14 cellular contexts compared by ENCODE assay signal in genomic region chr20:53599378-53599777, GRCh38. TPM values are rescaled to one million over a fixed set of nuclear protein-coding genes. Genes with fewer than 3 reads are reported as not detected.
DNase-seq lines count a peak whose midpoint lies in the region; ATAC-seq, FAIRE-seq and TF ChIP-seq lines count a peak whose summit lies in the region.
"Had no signal": no experiment of that assay in that cellular context is flagged by ENCODE, and none has a peak within 500 bp of the region (broad histone marks: within the 10 kb centered on the region; RNA-seq: fewer than 3 reads in every experiment).

No MANE protein-coding gene starts in this region.

- no peak for TF ChIP-seq CTCF in CD14-positive monocyte (IDR thresholded peaks at IDR 0.05)
- no peak for TF ChIP-seq CTCF in vagina (IDR thresholded peaks at IDR 0.05)

- H3K4me1 Mint-ChIP-seq in CD14-positive monocyte: peaks cover 54% of the 10 kb centered on the region
- H3K4me1 Mint-ChIP-seq in activated CD8-positive, alpha-beta memory T cell treated with anti-CD3 and anti-CD28 coated beads, Interleukin-2, amount 10 ng/mL, durations not matched to agents 7 days and 5 days: peaks cover 50% of the 10 kb centered on the region
- peaks cover 23 to 51% (median 38%) of the 10 kb centered on the region in 3 donors for H3K4me1 Mint-ChIP-seq in naive B cell

- H3K36me3 Mint-ChIP-seq in CD14-positive monocyte (no peaks in the 10 kb centered on the region), naive B cell (no peaks in the 10 kb centered on the region)
- peaks cover 6% of the 10 kb centered on the region for H3K36me3 Mint-ChIP-seq in activated CD8-positive, alpha-beta memory T cell treated with anti-CD3 and anti-CD28 coated beads, Interleukin-2, amount 10 ng/mL, durations not matched to agents 7 days and 5 days

- DNase-seq in CD14-positive monocyte (ENCODE audit: low spot score) (no peak), HTR-8/SVneo (ENCODE audit: insufficient read length, low spot score) (no peak), naive B cell (no peak), vagina (ENCODE audit: extremely low spot score in 2 of 2) (no peak), NCI-H1417 (lab: John Stamatoyannopoulos, UW) (no peak)
- DNase-seq in activated CD8-positive, alpha-beta memory T cell treated with anti-CD3 and anti-CD28 coated beads, Interleukin-2, amount 10 ng/mL, durations not matched to agents 7 days and 5 days: peak; percentile 28
- no peak for DNase-seq in activated effector memory CD4-positive, alpha-beta T cell treated with anti-CD3 and anti-CD28 coated beads, Interleukin-2, amount 50 U/mL, for 16 hours
- DNase-seq: C1 segment of cervical spinal cord; central memory CD4-positive, alpha-beta T cell; hypothalamus had no signal

- no peak for TF ChIP-seq POLR2A in vagina (IDR thresholded peaks at IDR 0.05)

- peaks cover 0 to 2% (median 0%) of the 10 kb centered on the region in 3 donors for H3K27me3 Mint-ChIP-seq in CD14-positive monocyte (ENCODE audit: low read depth in 3 of 3)
- H3K27me3 Mint-ChIP-seq in activated CD8-positive, alpha-beta memory T cell treated with anti-CD3 and anti-CD28 coated beads, Interleukin-2, amount 10 ng/mL, durations not matched to agents 7 days and 5 days: no peaks in the 10 kb centered on the region
- no peaks in the 10 kb centered on the region for H3K27me3 Mint-ChIP-seq in naive B cell

- no peaks in the 10 kb centered on the region for H3K36me3 ChIP-seq in vagina
- H3K36me3 ChIP-seq: esophagus muscularis mucosa had no signal

- H3K9me3 Mint-ChIP-seq in CD14-positive monocyte (peaks cover 0 to 2% (median 0%) of the 10 kb centered on the region in 7 donors), naive B cell (no peaks in the 10 kb centered on the region)
- H3K9me3 Mint-ChIP-seq in activated CD8-positive, alpha-beta memory T cell treated with anti-CD3 and anti-CD28 coated beads, Interleukin-2, amount 10 ng/mL, durations not matched to agents 7 days and 5 days (ENCODE audit: low read depth): no peaks in the 10 kb centered on the region

- H3K9me3 ChIP-seq in vagina: no peaks in the 10 kb centered on the region
- H3K9me3 ChIP-seq: esophagus muscularis mucosa had no signal

- intact Hi-C loops in CD14-positive monocyte (cut with micrococcal nuclease): loop anchor here in 1 of 2 donors (5.0 kb wide), 1 partner anchor 43 kb away; no protein-coding TSS in a partner anchor
- intact Hi-C loops in vagina (cut with DNase I): no loop called here

- H3K27ac Mint-ChIP-seq in CD14-positive monocyte (peak overlapping the region in 4 of 7 donors; percentile 26 to 77 (median 50)), naive B cell (peak overlapping the region in 4 of 6 donors; percentile 46 to 63 (median 56))
- H3K27ac Mint-ChIP-seq in activated CD8-positive, alpha-beta memory T cell treated with anti-CD3 and anti-CD28 coated beads, Interleukin-2, amount 10 ng/mL, durations not matched to agents 7 days and 5 days: peak overlapping the region; percentile 78

- peaks cover 22% of the 10 kb centered on the region for H3K4me1 ChIP-seq in vagina

- peak; percentile 49 for FAIRE-seq in HTR-8/SVneo (lab: Jason Lieb, UNC)
- FAIRE-seq: RCC 7860, TTC549 had no signal

- H3K4me3 Mint-ChIP-seq in CD14-positive monocyte (no peak overlapping the region), naive B cell (no peak overlapping the region)
- no peak overlapping the region for H3K4me3 Mint-ChIP-seq in activated CD8-positive, alpha-beta memory T cell treated with anti-CD3 and anti-CD28 coated beads, Interleukin-2, amount 10 ng/mL, durations not matched to agents 7 days and 5 days

- no peak overlapping the region for H3K4me3 ChIP-seq in vagina
- H3K4me3 ChIP-seq: esophagus muscularis mucosa had no signal

- CTCF ChIA-PET in activated CD8-positive, alpha-beta memory T cell treated with anti-CD3 and anti-CD28 coated beads, Interleukin-2, amount 10 ng/mL, durations not matched to agents 7 days and 5 days (lab: Charles Lee): interaction anchor here (0.8 to 2.3 kb wide), 6 partner anchors 10 to 341 kb away, joined by 3 to 8 read pairs (median 4); no protein-coding TSS in a partner anchor

- no peak overlapping the region for H3K27ac ChIP-seq in vagina
- H3K27ac ChIP-seq: esophagus muscularis mucosa had no signal

- no peaks in the 10 kb centered on the region for H3K27me3 ChIP-seq in vagina
- H3K27me3 ChIP-seq: esophagus muscularis mucosa had no signal

- ATAC-seq in activated CD8-positive, alpha-beta memory T cell treated with anti-CD3 and anti-CD28 coated beads, Interleukin-2, amount 10 ng/mL, durations not matched to agents 7 days and 5 days: no peak
- ATAC-seq in naive B cell (ENCODE audit: low read depth in 2 of 2) (no peak), GM19328 (IDR thresholded peaks at IDR 0.05; ENCODE audit: unreplicated experiment) (no peak)

RNA-seq across cellular contexts. Expression of gene ZNF217, which starts 5.7 kb away (rescaled TPM):
- polyA plus RNA-seq in CD14-positive monocyte (10 to 100 TPM; 10.5 to 41.5 TPM), naive B cell (ENCODE audit: low read depth in 6 of 6) (10 to 100 TPM in 5 of 6 donors, 1 to 10 TPM in 1; 8.8 to 31.0 (median 24.7) TPM)
- total RNA-seq in activated CD8-positive, alpha-beta memory T cell treated with anti-CD3 and anti-CD28 coated beads, Interleukin-2, amount 10 ng/mL, durations not matched to agents 7 days and 5 days: 10 to 100 TPM; 80.2 to 81.9 TPM
- 30.4 TPM for total RNA-seq in vagina
